In genomic region chr3:39910828-39911464, GRCh38 we compare ENCODE assay signal across 16 cellular contexts.
A peak's percentile ranks its signal among the peaks of the same experiment; 100 is the strongest.
DNase-seq lines count a peak whose midpoint lies in the region; ATAC-seq and TF ChIP-seq lines count a peak whose summit lies in the region.
"Had no signal": no experiment of that assay in that cellular context is flagged by ENCODE, and none has a peak within 500 bp of the region (broad histone marks: within the 10 kb centered on the region; RNA-seq: fewer than 3 reads in every experiment).

No MANE protein-coding gene starts in this region.

- no peaks in the 10 kb centered on the region for H3K9me3 Mint-ChIP-seq in stimulated activated naive B cell treated with anti-CD40 and anti-IgM and Interleukin-4, amounts not matched to agents 10 μg/mL and 1 μg/mL and 100 μg/mL, for 72 hours

- H3K4me3 ChIP-seq in SK-N-SH (ENCODE audit: low read depth in 2 of 2, low read length in 1 of 2) = no peak overlapping the region
- no peak overlapping the region for H3K4me3 ChIP-seq in body of pancreas
- no peak overlapping the region for H3K4me3 ChIP-seq in hepatocyte
- H3K4me3 ChIP-seq in tibial artery = no peak overlapping the region
- H3K4me3 ChIP-seq: SJCRH30 had no signal

- H3K9me2 ChIP-seq in SK-N-SH (no peaks in the 10 kb centered on the region), hepatocyte (replicated peaks; ENCODE audit: insufficient read depth) (no peaks in the 10 kb centered on the region)

- no peak for TF ChIP-seq RAD21 in SK-N-SH (IDR thresholded peaks at IDR 0.05; ENCODE audit: low read length)

- H3K27me3 Mint-ChIP-seq in stimulated activated naive B cell treated with anti-CD40 and anti-IgM and Interleukin-4, amounts not matched to agents 10 μg/mL and 1 μg/mL and 100 μg/mL, for 72 hours = no peaks in the 10 kb centered on the region
- H3K27me3 Mint-ChIP-seq: natural killer cell treated with Interleukin-12 subunit alpha and Interleukin-12 subunit beta and Interleukin-15 and Interleukin-18, amount 100 ng/mL, for 72 hours had no signal

- H3K9me3 ChIP-seq in SK-N-SH (no peaks in the 10 kb centered on the region), body of pancreas (no peaks in the 10 kb centered on the region), hepatocyte (ENCODE audit: low read depth) (no peaks in the 10 kb centered on the region), tibial artery (no peaks in the 10 kb centered on the region)
- H3K9me3 ChIP-seq: SJCRH30 had no signal

- no peak for DNase-seq in SK-N-SH
- no peak for DNase-seq in body of pancreas
- peak; percentile 41 for DNase-seq in hepatocyte (ENCODE audit: low spot score)
- DNase-seq in tibial artery = no peak
- DNase-seq in NCI-H526 (lab: John Stamatoyannopoulos, UW) = no peak
- no peak for DNase-seq in stimulated activated naive B cell treated with anti-CD40 and anti-IgM and Interleukin-4, amounts not matched to agents 10 μg/mL and 1 μg/mL and 100 μg/mL, for 72 hours
- DNase-seq: activated effector memory CD4-positive, alpha-beta T cell treated with Interleukin-2 at 50 U/mL for 16 hours; central memory CD4-positive, alpha-beta T cell; H7; left ventricle myocardium superior; MV-4-11; SJCRH30; stimulated activated naive CD4-positive, alpha-beta T cell treated with Interleukin-2 at 50 U/mL for 16 hours had no signal

- TF ChIP-seq CTCF in SK-N-SH (IDR thresholded peaks at IDR 0.05) (no peak), body of pancreas (IDR thresholded peaks at IDR 0.05) (no peak), hepatocyte (IDR thresholded peaks at IDR 0.05; ENCODE audit: poor library complexity) (no peak), tibial artery (IDR thresholded peaks at IDR 0.05) (no peak)

- no peak overlapping the region for H3K27ac Mint-ChIP-seq in stimulated activated naive B cell treated with anti-CD40 and anti-IgM and Interleukin-4, amounts not matched to agents 10 μg/mL and 1 μg/mL and 100 μg/mL, for 72 hours
- H3K27ac Mint-ChIP-seq: natural killer cell treated with Interleukin-12 subunit alpha and Interleukin-12 subunit beta and Interleukin-15 and Interleukin-18, amount 100 ng/mL, for 72 hours had no signal

- H3K79me2 ChIP-seq in SK-N-SH (ENCODE audit: insufficient read depth) (no peaks in the 10 kb centered on the region), hepatocyte (no peaks in the 10 kb centered on the region)

- TF ChIP-seq EP300 in SK-N-SH (IDR thresholded peaks at IDR 0.05; ENCODE audit: borderline replicate concordance in 1 of 2, low read depth in 1 of 2, low read length in 1 of 2) = no peak

- ATAC-seq in SK-N-SH treated with all-trans-retinoic acid at 6 μM for 48 hours = no peak
- ATAC-seq in body of pancreas = peak; percentile 67
- no peak for ATAC-seq in GM21526 (IDR thresholded peaks at IDR 0.05; ENCODE audit: low FRiP score, unreplicated experiment)
- ATAC-seq in stimulated activated naive B cell treated with anti-CD40 and anti-IgM and Interleukin-4, amounts not matched to agents 10 μg/mL and 1 μg/mL and 100 μg/mL, for 72 hours (replicated peaks) = no peak
- ATAC-seq: natural killer cell treated with Interleukin-12 subunit alpha and Interleukin-12 subunit beta and Interleukin-15 and Interleukin-18, amount 100 ng/mL, for 72 hours had no signal

- H3K4me1 Mint-ChIP-seq in stimulated activated naive B cell treated with anti-CD40 and anti-IgM and Interleukin-4, amounts not matched to agents 10 μg/mL and 1 μg/mL and 100 μg/mL, for 72 hours = no peaks in the 10 kb centered on the region

- H3K27ac ChIP-seq in SK-N-SH (ENCODE audit: low read depth in 2 of 2, low read length in 1 of 2) (peak overlapping the region in 1 of 2 experiments; percentile 19; a peak in 2 of 4 replicates), body of pancreas (peak overlapping the region; percentile 18 to 86 (median 58)), hepatocyte (peak overlapping the region; percentile 75), tibial artery (peak overlapping the region; percentile 19 to 60)
- H3K27ac ChIP-seq: SJCRH30 had no signal

- H3K36me3 Mint-ChIP-seq in stimulated activated naive B cell treated with anti-CD40 and anti-IgM and Interleukin-4, amounts not matched to agents 10 μg/mL and 1 μg/mL and 100 μg/mL, for 72 hours = no peaks in the 10 kb centered on the region
- H3K36me3 Mint-ChIP-seq: natural killer cell treated with Interleukin-12 subunit alpha and Interleukin-12 subunit beta and Interleukin-15 and Interleukin-18, amount 100 ng/mL, for 72 hours had no signal

- intact Hi-C loops in body of pancreas (cut with DNase I) = no loop called here
- intact Hi-C loops in tibial artery (cut with DNase I; ENCODE audit: low total_unique reads) = no loop called here

- POLR2A ChIA-PET in SK-N-SH (lab: Yijun Ruan, JAX) = no interaction called here

- H3K27me3 ChIP-seq in SK-N-SH (ENCODE audit: insufficient read depth) (no peaks in the 10 kb centered on the region), body of pancreas (no peaks in the 10 kb centered on the region), hepatocyte (no peaks in the 10 kb centered on the region), tibial artery (no peaks in the 10 kb centered on the region)
- H3K27me3 ChIP-seq: SJCRH30 had no signal

- no peaks in the 10 kb centered on the region for H3K36me3 ChIP-seq in SK-N-SH (replicated peaks in 1 of 2; ENCODE audit: control insufficient read depth in 1 of 2, insufficient read depth in 2 of 2, low read length in 1 of 2)
- no peaks in the 10 kb centered on the region for H3K36me3 ChIP-seq in body of pancreas (replicated peaks in 1 of 2; ENCODE audit: insufficient read depth in 1 of 2, low read depth in 2 of 2)
- no peaks in the 10 kb centered on the region for H3K36me3 ChIP-seq in hepatocyte (replicated peaks; ENCODE audit: insufficient read depth, low read depth)
- no peaks in the 10 kb centered on the region for H3K36me3 ChIP-seq in tibial artery
- H3K36me3 ChIP-seq: SJCRH30 had no signal

- H3K4me2 ChIP-seq in SK-N-SH = no peak overlapping the region
- H3K4me2 ChIP-seq in hepatocyte = peak overlapping the region; percentile 2

- H2AFZ ChIP-seq in SK-N-SH (ENCODE audit: low read depth) (peak overlapping the region; percentile 66; the same call in 1 of the 2 replicates), hepatocyte (no peak overlapping the region)

- WGBS in SK-N-SH (ENCODE audit: low lambda C conversion rate) = 70% methylated on average over 3 of the region's 3 CpGs
- 14 to 32% methylated on average over 3 of the region's 3 CpGs for WGBS in body of pancreas, 2 donors
- 66% methylated on average over 3 of the region's 3 CpGs for WGBS in hepatocyte (ENCODE audit: low lambda C conversion rate, missing lambda C conversion rate)

- no peak for TF ChIP-seq POLR2A in body of pancreas (IDR thresholded peaks at IDR 0.05)

- H4K20me1 ChIP-seq in SK-N-SH (ENCODE audit: insufficient read depth) (no peaks in the 10 kb centered on the region), hepatocyte (ENCODE audit: insufficient read depth, poor library complexity, severe bottlenecking) (no peaks in the 10 kb centered on the region)

- peaks cover 15% of the 10 kb centered on the region for H3F3A ChIP-seq in SK-N-SH (replicated peaks; ENCODE audit: insufficient read depth)

- no peak overlapping the region for H3K9ac ChIP-seq in SK-N-SH

- CTCF ChIA-PET in SK-N-SH (lab: Yijun Ruan, JAX) = interaction anchor here (0.7 to 2.0 kb wide), 4 partner anchors 12 to 204 kb away, joined by 3 to 4 read pairs (median 3); no protein-coding TSS in a partner anchor

- no peak overlapping the region for H3K4me3 Mint-ChIP-seq in stimulated activated naive B cell treated with anti-CD40 and anti-IgM and Interleukin-4, amounts not matched to agents 10 μg/mL and 1 μg/mL and 100 μg/mL, for 72 hours
- H3K4me3 Mint-ChIP-seq: natural killer cell treated with Interleukin-12 subunit alpha and Interleukin-12 subunit beta and Interleukin-15 and Interleukin-18, amount 100 ng/mL, for 72 hours had no signal

- H3K4me1 ChIP-seq in SK-N-SH (ENCODE audit: control insufficient read depth in 1 of 2, insufficient read depth in 2 of 2, low read depth in 1 of 2, low read length in 1 of 2) = peaks cover 11 to 48% of the 10 kb centered on the region in 2 experiments
- H3K4me1 ChIP-seq in body of pancreas = peaks cover 41% of the 10 kb centered on the region
- peaks cover 8% of the 10 kb centered on the region for H3K4me1 ChIP-seq in hepatocyte (ENCODE audit: insufficient read depth)
- peaks cover 0 to 46% (median 21%) of the 10 kb centered on the region in 4 donors for H3K4me1 ChIP-seq in tibial artery
- H3K4me1 ChIP-seq: SJCRH30 had no signal

TF ChIP-seq in SK-N-SH, 30 proteins besides CTCF, POLR2A, EP300 and RAD21 (continues in another document):
- no peak for TF ChIP-seq JUND (IDR thresholded peaks at IDR 0.05)
- TF ChIP-seq CHD2 (IDR thresholded peaks at IDR 0.05; ENCODE audit: low read length, partially characterized antibody) = no peak
- TF ChIP-seq, protein P1, sequence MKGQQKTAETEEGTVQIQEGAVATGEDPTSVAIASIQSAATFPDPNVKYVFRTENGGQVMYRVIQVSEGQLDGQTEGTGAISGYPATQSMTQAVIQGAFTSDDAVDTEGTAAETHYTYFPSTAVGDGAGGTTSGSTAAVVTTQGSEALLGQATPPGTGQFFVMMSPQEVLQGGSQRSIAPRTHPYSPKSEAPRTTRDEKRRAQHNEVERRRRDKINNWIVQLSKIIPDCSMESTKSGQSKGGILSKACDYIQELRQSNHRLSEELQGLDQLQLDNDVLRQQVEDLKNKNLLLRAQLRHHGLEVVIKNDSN (IDR thresholded peaks at IDR 0.05; ENCODE audit: borderline replicate concordance, low read depth) = no peak
- no peak for TF ChIP-seq EZH2phosphoT487 (IDR thresholded peaks at IDR 0.05; ENCODE audit: borderline replicate concordance, low read depth)
- no peak for TF ChIP-seq POLR2AphosphoS5 (IDR thresholded peaks at IDR 0.05; ENCODE audit: low read depth, low read length)

TF ChIP-seq in SK-N-SH treated with all-trans-retinoic acid at 6 μM for 48 hours, 23 proteins besides CTCF, POLR2A, EP300 and RAD21:
- TF ChIP-seq RARB (CRISPR knock-in tag; IDR thresholded peaks at IDR 0.05) (no peak), GLIS3 (CRISPR knock-in tag; IDR thresholded peaks at IDR 0.05) (no peak)
